Comparison of ENCODE assay signal across 10 cellular contexts in genomic region chr5:127206320-127207113, GRCh38.
DNase-seq lines count a peak whose midpoint lies in the region; ATAC-seq, FAIRE-seq and TF ChIP-seq lines count a peak whose summit lies in the region.
"Had no signal": no experiment of that assay in that cellular context is flagged by ENCODE, and none has a peak within 500 bp of the region (broad histone marks: within the 10 kb centered on the region; RNA-seq: fewer than 3 reads in every experiment).

No MANE protein-coding gene starts in this region.

- no peaks in the 10 kb centered on the region for H3K9me3 ChIP-seq in CD4-positive, alpha-beta T cell (ENCODE audit: control insufficient read depth, low read length)
- H3K9me3 ChIP-seq: tibial artery had no signal

- no peaks in the 10 kb centered on the region for H3K4me1 Mint-ChIP-seq in CD4-positive, alpha-beta T cell (ENCODE audit: low read depth)
- H3K4me1 Mint-ChIP-seq: endodermal cell had no signal

- no peaks in the 10 kb centered on the region for H3K27me3 ChIP-seq in CD4-positive, alpha-beta T cell (ENCODE audit: control insufficient read depth, insufficient read depth, low read length)
- H3K27me3 ChIP-seq: tibial artery had no signal

- H3K27ac Mint-ChIP-seq in CD4-positive, alpha-beta T cell = no peak overlapping the region
- H3K27ac Mint-ChIP-seq: endodermal cell had no signal

- ATAC-seq in GM21526 (IDR thresholded peaks at IDR 0.05; ENCODE audit: low FRiP score, unreplicated experiment) = no peak
- no peak for ATAC-seq in CD4-positive, alpha-beta T cell (ENCODE audit: poor library complexity)

- H3K4me3 ChIP-seq in fibroblast of pulmonary artery (replicated peaks; ENCODE audit: low read depth, low read length) = no peak overlapping the region
- H3K4me3 ChIP-seq: tibial artery had no signal

- POLR2A ChIA-PET in CD4-positive, alpha-beta T cell (lab: Charles Lee) = no interaction called here

- H3K27ac ChIP-seq in CD4-positive, alpha-beta T cell (ENCODE audit: low read depth, low read length) = no peak overlapping the region
- H3K27ac ChIP-seq: tibial artery had no signal

- FAIRE-seq in urothelium cell line (lab: Jason Lieb, UNC) = peak; percentile 9

- no peak overlapping the region for H3K4me3 Mint-ChIP-seq in CD4-positive, alpha-beta T cell
- H3K4me3 Mint-ChIP-seq: endodermal cell had no signal

- DNase-seq in SHP77 (lab: John Stamatoyannopoulos, UW) (peak; percentile 57 to 59), SHP77 treated with DMSO at 0.1 percent for 48 hours (lab: John Stamatoyannopoulos, UW) (no peak), RPMI7951 (ENCODE audit: low read depth) (peak; percentile 81), fibroblast of pulmonary artery (ENCODE audit: low read depth) (peak; percentile 95), urothelium cell line (ENCODE audit: low spot score) (peak; percentile 69)
- DNase-seq in CD4-positive, alpha-beta T cell = no peak
- DNase-seq in activated T-cell treated with anti-CD3 and anti-CD28 coated beads, Interleukin-2, amount 50 U/mL, for 48 hours = no peak
- DNase-seq: endodermal cell, tibial artery had no signal

- CTCF ChIA-PET in CD4-positive, alpha-beta T cell (lab: Charles Lee) = no interaction called here

- H3K36me3 Mint-ChIP-seq in CD4-positive, alpha-beta T cell (ENCODE audit: low read depth) = no peaks in the 10 kb centered on the region

- intact Hi-C loops in CD4-positive, alpha-beta T cell (cut with DNase I, micrococcal nuclease) = no loop called here

- no peak for TF ChIP-seq CTCF in fibroblast of pulmonary artery (IDR thresholded peaks at IDR 0.05; ENCODE audit: low read length, missing control alignments)
- TF ChIP-seq CTCF in CD4-positive, alpha-beta T cell (IDR thresholded peaks at IDR 0.05) = no peak

- no peaks in the 10 kb centered on the region for H3K27me3 Mint-ChIP-seq in CD4-positive, alpha-beta T cell

- peaks cover 2% of the 10 kb centered on the region for H3K9me3 Mint-ChIP-seq in CD4-positive, alpha-beta T cell

Comparison
In these comparisons a context has a peak if more than half of its experiments do, and no peak if none do; other contexts are left out.
1. DNase-seq: peak in SHP77 (2 of 2), RPMI7951 (single experiment), fibroblast of pulmonary artery (single experiment) and urothelium cell line (single experiment); none in SHP77 treated with DMSO at 0.1 percent for 48 hours (single experiment), CD4-positive, alpha-beta T cell (0 of 10) and activated T-cell treated with anti-CD3 and anti-CD28 coated beads, Interleukin-2, amount 50 U/mL, for 48 hours (0 of 2).